Comparison of ENCODE assay signal across 7 cellular contexts in genomic region chr1:37808369-37809319, GRCh38. TPM values are rescaled to one million over a fixed set of nuclear protein-coding genes. Genes with fewer than 3 reads are reported as not detected.
DNase-seq lines count a peak whose midpoint lies in the region; ATAC-seq, FAIRE-seq and TF ChIP-seq lines count a peak whose summit lies in the region.

No MANE protein-coding gene starts in this region.

- DNase-seq in ELF-1 (ENCODE audit: low read depth, low spot score) (peak; percentile 74), HS-27A (ENCODE audit: low read depth) (peak; percentile 26), RCC 7860 (ENCODE audit: low spot score) (peak; percentile 56), astrocyte of the spinal cord (ENCODE audit: low read depth, low spot score) (peak; percentile 83), hepatic stellate cell (ENCODE audit: low spot score) (peak; percentile 94), posterior vena cava (ENCODE audit: low spot score) (peak; percentile 92)

- no peak for TF ChIP-seq CTCF in astrocyte of the spinal cord (IDR thresholded peaks at IDR 0.05; ENCODE audit: low read depth, low read length)

- FAIRE-seq in RCC 7860 (lab: Jason Lieb, UNC), result no peak

- ATAC-seq in GM21423 (IDR thresholded peaks at IDR 0.05; ENCODE audit: unreplicated experiment), result peak; percentile 38

- intact Hi-C loops in posterior vena cava (cut with DNase I), result no loop called here

- in situ Hi-C loops in astrocyte of the spinal cord (cut with HindIII; ENCODE audit: low sequenced_read_pairs), result no loop called here

- peak overlapping the region; percentile 85 for H3K4me3 ChIP-seq in astrocyte of the spinal cord (ENCODE audit: low read depth, low read length)

RNA-seq across cellular contexts. Expression of gene YRDC, which starts 0.6 kb away (rescaled TPM):
- 10 to 100 TPM in 1 of 2 donors, 1 to 10 TPM in 1; 7.1 to 12.0 TPM for total RNA-seq in posterior vena cava

RNA-seq across cellular contexts. Expression of gene C1orf122, which starts 1.1 kb away (rescaled TPM):
- total RNA-seq in posterior vena cava, result 10 to 100 TPM; 40.2 to 42.1 TPM

RNA-seq across cellular contexts. Expression of gene MANEAL, which starts 15.0 kb away (rescaled TPM):
- total RNA-seq in posterior vena cava, result 1 to 10 TPM; 1.8 to 1.9 TPM

RNA-seq across cellular contexts. Expression of gene EPHA10, which starts 43.7 kb away (rescaled TPM):
- under 1 TPM in 1 of 2 donors, not detected in 1; 0.05 TPM for total RNA-seq in posterior vena cava

RNA-seq across cellular contexts. Expression of gene MTF1, which starts 50.7 kb away (rescaled TPM):
- 10 to 100 TPM; 17.8 to 19.8 TPM for total RNA-seq in posterior vena cava

Comparison
In these comparisons a context has a peak if more than half of its experiments do, and no peak if none do; other contexts are left out.
1. Peak in every context shown above with its lines: DNase-seq, ATAC-seq and H3K4me3 ChIP-seq.
2. DNase-seq: peak in every context shown above with its lines; median percentile 94 in hepatic stellate cell; 92 in posterior vena cava; 83 in astrocyte of the spinal cord; 74 in ELF-1; 56 in RCC 7860; 26 in HS-27A.